In the genomic region with DNA sequence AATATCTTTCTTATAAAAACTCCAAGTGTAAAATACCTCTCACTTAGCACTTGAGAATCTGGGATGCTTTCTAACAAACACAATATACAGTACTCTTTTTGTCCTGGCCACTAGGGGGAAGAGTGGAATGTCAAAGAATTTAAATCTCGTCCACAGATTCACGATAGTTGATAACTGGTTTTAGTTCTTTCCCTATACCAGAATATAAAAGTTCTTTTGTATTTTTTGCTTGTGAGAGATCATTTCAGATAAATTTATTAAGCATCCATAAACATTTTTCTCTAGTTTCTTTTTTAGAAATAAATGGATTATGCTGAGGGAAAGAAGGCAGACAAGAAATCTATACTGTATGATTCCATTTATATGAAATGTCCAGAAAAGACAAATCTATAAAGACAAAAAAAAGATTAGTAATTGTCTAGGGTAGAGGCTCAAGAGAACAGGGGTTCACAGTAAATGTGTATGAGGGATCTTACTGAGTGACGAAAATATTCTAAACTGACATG, we compare ENCODE assay signal across 8 cellular contexts. TPM values are rescaled to one million over a fixed set of nuclear protein-coding genes. Genes with fewer than 3 reads are reported as not detected.
A peak's percentile ranks its signal among the peaks of the same experiment; 100 is the strongest.
DNase-seq lines count a peak whose midpoint lies in the region; ATAC-seq, FAIRE-seq and TF ChIP-seq lines count a peak whose summit lies in the region.

No MANE protein-coding gene starts in this region.

- H3K9me3 ChIP-seq in uterus = no peaks in the 10 kb centered on the region

- DNase-seq in activated naive CD4-positive, alpha-beta T cell treated with anti-CD3 and anti-CD28 coated beads, Interleukin-2, amount 50 U/mL, for 72 hours (ENCODE audit: low spot score in 2 of 2) = no peak
- DNase-seq in activated naive CD4-positive, alpha-beta T cell treated with anti-CD3 and anti-CD28 coated beads, Interleukin-2, amount 50 U/mL, for 16 hours = no peak
- DNase-seq in NCI-H69 (lab: John Stamatoyannopoulos, UW) = peak; percentile 57
- peak; percentile 56 for DNase-seq in bronchial epithelial cell (ENCODE audit: low read depth)
- DNase-seq in left lobe of liver (ENCODE audit: low spot score) = no peak
- no peak for DNase-seq in uterus

- ATAC-seq in activated naive CD4-positive, alpha-beta T cell treated with anti-CD3 and anti-CD28 coated beads, Interleukin-2, amount 50 U/mL, for 72 hours = peak; percentile 55 to 63
- ATAC-seq in HG02588 (IDR thresholded peaks at IDR 0.05; ENCODE audit: unreplicated experiment) (peak; percentile 66), left lobe of liver (peak; percentile 94), GM19395 (IDR thresholded peaks at IDR 0.05; ENCODE audit: unreplicated experiment) (no peak)

- H3K27ac ChIP-seq in uterus = no peak overlapping the region

- no peaks in the 10 kb centered on the region for H3K36me3 Mint-ChIP-seq in activated naive CD4-positive, alpha-beta T cell treated with anti-CD3 and anti-CD28 coated beads, Interleukin-2, amount 50 U/mL, for 72 hours

- H3K36me3 ChIP-seq in bronchial epithelial cell (ENCODE audit: control insufficient read depth, insufficient read depth, low read length) (no peaks in the 10 kb centered on the region), uterus (no peaks in the 10 kb centered on the region)

- no peaks in the 10 kb centered on the region for H3K4me1 ChIP-seq in uterus

- H3K9me3 Mint-ChIP-seq in activated naive CD4-positive, alpha-beta T cell treated with anti-CD3 and anti-CD28 coated beads, Interleukin-2, amount 50 U/mL, for 72 hours = no peaks in the 10 kb centered on the region

- no peak for TF ChIP-seq POLR2A in uterus (IDR thresholded peaks at IDR 0.05)

- TF ChIP-seq CTCF in bronchial epithelial cell (IDR thresholded peaks at IDR 0.05; ENCODE audit: insufficient read depth, low read length, severe bottlenecking) (peak; percentile 44), uterus (IDR thresholded peaks at IDR 0.05) (peak; percentile 66 to 80 (median 72))

- FAIRE-seq in bronchial epithelial cell (lab: Jason Lieb, UNC) = no peak

- intact Hi-C loops in uterus (cut with DNase I; ENCODE audit: low total_unique reads) = no loop called here

- H3K27me3 ChIP-seq in bronchial epithelial cell (ENCODE audit: control insufficient read depth, insufficient read depth, low read length) = no peaks in the 10 kb centered on the region
- H3K27me3 ChIP-seq in uterus = no peaks in the 10 kb centered on the region

- H3K4me3 ChIP-seq in bronchial epithelial cell (ENCODE audit: low read depth, low read length) (no peak overlapping the region), uterus (no peak overlapping the region)

- H3K27ac Mint-ChIP-seq in activated naive CD4-positive, alpha-beta T cell treated with anti-CD3 and anti-CD28 coated beads, Interleukin-2, amount 50 U/mL, for 72 hours = no peak overlapping the region

RNA-seq across cellular contexts. Expression of a gene that starts 50.4 kb away (rescaled TPM):
- total RNA-seq in activated naive CD4-positive, alpha-beta T cell treated with anti-CD3 and anti-CD28 coated beads, Interleukin-2, amount 50 U/mL, for 72 hours = under 1 TPM; 0.27 to 0.31 TPM
- total RNA-seq in bronchial epithelial cell (0.13 and 0.53 TPM in 2 replicates), left lobe of liver (0.13 TPM), uterus (1 to 10 TPM in 2 of 4 donors, under 1 TPM in 1, not detected in 1; 0.29 to 9.0 (median 3.2) TPM)

RNA-seq across cellular contexts. Expression of a gene that starts 52.6 kb away (rescaled TPM):
- total RNA-seq in activated naive CD4-positive, alpha-beta T cell treated with anti-CD3 and anti-CD28 coated beads, Interleukin-2, amount 50 U/mL, for 72 hours = 10 to 100 TPM; 30.1 to 34.9 TPM
- 27.1 and 29.2 TPM in 2 replicates for total RNA-seq in bronchial epithelial cell
- total RNA-seq in left lobe of liver = 14.3 TPM
- total RNA-seq in uterus = 100 to 1,000 TPM in 2 of 4 donors, 10 to 100 TPM in 2; 65.8 to 103 (median 86.0) TPM

Comparison
In these comparisons a context has a peak if more than half of its experiments do, and no peak if none do; other contexts are left out.
1. DNase-seq: peak in NCI-H69 (single experiment) and bronchial epithelial cell (single experiment); none in activated naive CD4-positive, alpha-beta T cell treated with anti-CD3 and anti-CD28 coated beads, Interleukin-2, amount 50 U/mL, for 72 hours (0 of 2), activated naive CD4-positive, alpha-beta T cell treated with anti-CD3 and anti-CD28 coated beads, Interleukin-2, amount 50 U/mL, for 16 hours (single experiment), left lobe of liver (single experiment) and uterus (0 of 2).